16 cellular contexts compared by ENCODE assay signal in the genomic region with DNA sequence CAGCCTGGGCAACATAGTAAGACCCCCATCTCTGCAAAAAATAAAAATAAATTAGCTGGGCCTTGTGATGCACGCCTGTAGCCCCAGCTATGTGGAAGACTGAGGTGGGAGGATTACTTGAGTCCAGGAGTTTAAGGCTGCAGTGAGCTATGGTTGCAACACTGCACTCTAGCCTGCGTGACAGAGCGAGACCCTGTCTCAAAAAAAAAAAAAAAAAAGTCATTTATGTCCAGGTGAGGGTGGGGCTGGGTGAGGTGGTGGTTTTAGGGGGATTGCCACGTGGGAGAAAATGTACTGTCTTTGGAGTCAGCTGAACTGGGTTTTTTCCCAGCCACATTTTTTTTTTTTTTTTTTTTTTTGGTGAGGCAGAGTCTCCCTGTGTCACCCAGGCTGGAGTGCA.
DNase-seq lines count a peak whose midpoint lies in the region; ATAC-seq and TF ChIP-seq lines count a peak whose summit lies in the region.
"Had no signal": no experiment of that assay in that cellular context is flagged by ENCODE, and none has a peak within 500 bp of the region (broad histone marks: within the 10 kb centered on the region; RNA-seq: fewer than 3 reads in every experiment).

No MANE protein-coding gene starts in this region.

- H3K27ac Mint-ChIP-seq in nephron progenitor cell = no peak overlapping the region

- H3K79me2 ChIP-seq in OCI-LY3 (ENCODE audit: low read length) = peaks cover 100% of the 10 kb centered on the region

- H3K27me3 ChIP-seq in OCI-LY3 (ENCODE audit: low read depth, low read length) = no peaks in the 10 kb centered on the region

- H3K4me3 ChIP-seq in OCI-LY3 (ENCODE audit: low read length) = peak overlapping the region; percentile 84
- H3K4me3 ChIP-seq: HAP-1, sigmoid colon had no signal

- H2AFZ ChIP-seq in OCI-LY3 (ENCODE audit: low read depth, low read length) = no peak overlapping the region

- peak; percentile 18 for DNase-seq in activated naive CD4-positive, alpha-beta T cell treated with Interleukin-2 at 50 U/mL for 16 hours
- no peak for DNase-seq in activated naive CD4-positive, alpha-beta T cell (lab: John Stamatoyannopoulos, UW)
- peak; percentile 24 for DNase-seq in amniotic epithelial cell (ENCODE audit: low read depth)
- DNase-seq in stimulated activated naive CD8-positive, alpha-beta T cell treated with anti-CD3 and anti-CD28 coated beads, Interleukin-15, Interleukin-2, amounts not matched to agents 100 U/mL and 50 U/mL, for 24 hours = peak; percentile 47
- DNase-seq in NCI-H2029 treated with DMSO at 0.1 percent for 48 hours (lab: John Stamatoyannopoulos, UW) = no peak
- no peak for DNase-seq in nephron progenitor cell
- DNase-seq in RPMI8226 = no peak
- DNase-seq: activated CD4-positive, CD25-positive, alpha-beta regulatory T cell; DMS153; mesenchymal stem cell; NCI-H1436; occipital lobe; sigmoid colon had no signal

- H3K4me2 ChIP-seq in OCI-LY3 (ENCODE audit: low read length) = peak overlapping the region; percentile 97

- H4K20me1 ChIP-seq in OCI-LY3 (ENCODE audit: insufficient read depth, low read length) = peaks cover 33% of the 10 kb centered on the region

- H3K4me1 ChIP-seq in OCI-LY3 (ENCODE audit: low read length) = peaks cover 71% of the 10 kb centered on the region
- H3K4me1 ChIP-seq: HAP-1, sigmoid colon had no signal

- peak; percentile 11 for ATAC-seq in stimulated activated naive CD8-positive, alpha-beta T cell treated with anti-CD3 and anti-CD28 coated beads, Interleukin-15, Interleukin-2, amounts not matched to agents 100 U/mL and 50 U/mL, for 24 hours
- ATAC-seq: Panc1 had no signal

- H3K9me3 ChIP-seq in OCI-LY3 (ENCODE audit: insufficient read depth, low read length) = no peaks in the 10 kb centered on the region
- H3K9me3 ChIP-seq: HAP-1, sigmoid colon had no signal

- no peaks in the 10 kb centered on the region for H3K9me3 Mint-ChIP-seq in nephron progenitor cell

- H3K36me3 Mint-ChIP-seq in nephron progenitor cell (ENCODE audit: low read depth) = no peaks in the 10 kb centered on the region

- peaks cover 53% of the 10 kb centered on the region for H3K27me3 Mint-ChIP-seq in nephron progenitor cell (ENCODE audit: low read depth, poor library complexity)

- no peak overlapping the region for H3K4me3 Mint-ChIP-seq in nephron progenitor cell

- peaks cover 15% of the 10 kb centered on the region for H3K4me1 Mint-ChIP-seq in nephron progenitor cell

- H3K9ac ChIP-seq in OCI-LY3 (ENCODE audit: low read length) = peak overlapping the region; percentile 82

- peaks cover 22% of the 10 kb centered on the region for H3K36me3 ChIP-seq in OCI-LY3 (replicated peaks; ENCODE audit: low read depth, low read length)
- H3K36me3 ChIP-seq: HAP-1, sigmoid colon had no signal

- TF ChIP-seq CTCF in OCI-LY3 (IDR thresholded peaks at IDR 0.05; ENCODE audit: low read depth, low read length) (no peak), nephron progenitor cell (IDR thresholded peaks at IDR 0.05) (no peak)

- H3K27ac ChIP-seq in OCI-LY3 (ENCODE audit: low read length) = peak overlapping the region; percentile 100
- H3K27ac ChIP-seq: sigmoid colon had no signal

Comparison
In these comparisons a context has a peak if more than half of its experiments do, and no peak if none do; other contexts are left out.
1. DNase-seq: peak in activated naive CD4-positive, alpha-beta T cell treated with Interleukin-2 at 50 U/mL for 16 hours (single experiment), amniotic epithelial cell (single experiment) and stimulated activated naive CD8-positive, alpha-beta T cell treated with anti-CD3 and anti-CD28 coated beads, Interleukin-15, Interleukin-2, amounts not matched to agents 100 U/mL and 50 U/mL, for 24 hours (single experiment); none in activated naive CD4-positive, alpha-beta T cell (0 of 4), NCI-H2029 treated with DMSO at 0.1 percent for 48 hours (single experiment), nephron progenitor cell (single experiment) and RPMI8226 (single experiment).